In the genomic region with DNA sequence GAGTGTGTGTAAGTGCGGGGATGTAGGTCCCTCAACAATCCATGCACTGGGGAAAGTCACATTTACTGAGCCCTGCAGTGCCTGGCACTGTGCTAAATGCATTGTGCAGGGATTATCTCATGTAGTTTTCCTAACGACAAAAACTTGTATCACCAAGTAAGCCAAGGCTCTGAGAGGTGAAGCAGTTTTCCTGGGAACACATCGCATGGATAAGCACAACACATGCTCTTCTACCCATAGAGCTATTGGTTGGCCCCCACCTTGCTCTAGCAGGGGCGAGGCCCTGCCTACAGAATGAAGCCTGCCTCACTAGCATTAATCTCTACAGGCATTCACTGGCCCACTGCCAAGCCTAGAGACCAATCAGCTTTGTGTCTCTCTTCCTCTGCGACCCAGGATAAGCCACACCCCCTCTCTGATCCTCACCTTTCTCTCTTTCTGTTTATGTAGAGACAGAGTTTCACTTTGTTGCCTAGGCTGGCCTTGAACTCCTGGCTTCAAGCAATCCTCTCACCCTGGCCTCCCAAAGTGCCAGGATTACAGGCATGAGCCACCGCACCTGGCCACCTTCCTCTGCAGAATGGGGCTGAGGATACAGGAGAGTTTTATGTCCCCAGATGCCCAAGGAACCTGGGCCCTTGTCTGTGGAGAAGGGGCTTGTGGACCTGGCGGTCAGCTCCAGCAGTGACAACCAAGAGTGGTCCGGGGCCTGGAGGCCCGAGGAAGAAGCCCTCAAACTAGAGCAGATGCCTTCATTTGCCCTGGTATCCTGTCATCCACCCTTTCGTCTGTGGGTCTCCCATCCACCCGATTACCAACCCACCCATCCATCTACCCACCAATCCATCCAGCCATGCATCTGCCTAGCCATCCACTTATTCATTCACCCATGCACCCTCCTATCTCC, we compare ENCODE assay signal across 9 cellular contexts. TPM values are rescaled to one million over a fixed set of nuclear protein-coding genes. Genes with fewer than 3 reads are reported as not detected.
DNase-seq lines count a peak whose midpoint lies in the region; ATAC-seq, FAIRE-seq and TF ChIP-seq lines count a peak whose summit lies in the region.
"Had no signal": no experiment of that assay in that cellular context is flagged by ENCODE, and none has a peak within 500 bp of the region (broad histone marks: within the 10 kb centered on the region; RNA-seq: fewer than 3 reads in every experiment).

No MANE protein-coding gene starts in this region.

- no peaks in the 10 kb centered on the region for H3K4me1 Mint-ChIP-seq in endodermal cell

- no peaks in the 10 kb centered on the region for H3K9me3 Mint-ChIP-seq in endodermal cell

- intact Hi-C loops in sigmoid colon (cut with DNase I) = no loop called here

- TF ChIP-seq POLR2A in sigmoid colon (IDR thresholded peaks at IDR 0.05) = no peak

- no peak overlapping the region for H3K4me3 Mint-ChIP-seq in endodermal cell

- H3K36me3 ChIP-seq in HAP-1 (replicated peaks) (no peaks in the 10 kb centered on the region), endodermal cell (ENCODE audit: control insufficient read depth, insufficient read depth, low read length) (no peaks in the 10 kb centered on the region), sigmoid colon (no peaks in the 10 kb centered on the region)

- no peaks in the 10 kb centered on the region for H3K36me3 Mint-ChIP-seq in endodermal cell (ENCODE audit: low read depth)

- H3K27ac ChIP-seq in endodermal cell (ENCODE audit: low read depth, low read length) (no peak overlapping the region), sigmoid colon (peak overlapping the region; percentile 84 to 96 (median 90))

- H3K27ac Mint-ChIP-seq in endodermal cell = no peak overlapping the region

- no peaks in the 10 kb centered on the region for H3K9me3 ChIP-seq in HAP-1
- no peaks in the 10 kb centered on the region for H3K9me3 ChIP-seq in endodermal cell (ENCODE audit: control insufficient read depth, low read length)
- no peaks in the 10 kb centered on the region for H3K9me3 ChIP-seq in sigmoid colon

- no peak overlapping the region for H3K4me3 ChIP-seq in HAP-1
- H3K4me3 ChIP-seq in endodermal cell (ENCODE audit: low read length) = no peak overlapping the region
- H3K4me3 ChIP-seq in sigmoid colon = no peak overlapping the region

- in situ Hi-C loops in HAP-1 (cut with MboI; ENCODE audit: low sequenced_read_pairs) = no loop called here

- peak; percentile 82 to 94 for DNase-seq in HAP-1 (ENCODE audit: low spot score in 2 of 2)
- peak; percentile 99 for DNase-seq in NCI-H82 (lab: John Stamatoyannopoulos, UW)
- peak; percentile 75 for DNase-seq in endodermal cell
- DNase-seq in sigmoid colon = no peak
- DNase-seq in RKO (ENCODE audit: low spot score) = no peak
- DNase-seq in cortex of kidney (lab: John Stamatoyannopoulos, UW) = no peak
- no peak for DNase-seq in HTR-8/SVneo (ENCODE audit: insufficient read length, low spot score)

- no peak for FAIRE-seq in HTR-8/SVneo (lab: Jason Lieb, UNC)
- FAIRE-seq: endometrium had no signal

- H3K4me1 ChIP-seq in HAP-1 = peaks cover 10% of the 10 kb centered on the region
- H3K4me1 ChIP-seq in endodermal cell (ENCODE audit: control insufficient read depth, insufficient read depth, low read length) = no peaks in the 10 kb centered on the region
- H3K4me1 ChIP-seq in sigmoid colon = peaks cover 0 to 54% (median 52%) of the 10 kb centered on the region in 4 donors

- no peak for TF ChIP-seq CTCF in endodermal cell (conservative IDR thresholded peaks at IDR 0.05)
- no peak for TF ChIP-seq CTCF in sigmoid colon (IDR thresholded peaks at IDR 0.05)

- 87 to 97% methylated on average over 7 to 11 of the region's 11 CpGs for WGBS in endodermal cell (ENCODE audit: insufficient coverage in 1 of 2, insufficient read length in 1 of 2), 2 experiments
- 56 to 76% methylated on average over 11 of the region's 11 CpGs for WGBS in sigmoid colon, 2 donors

- no peak for TF ChIP-seq EP300 in sigmoid colon (IDR thresholded peaks at IDR 0.05)

- H3K27me3 Mint-ChIP-seq in endodermal cell (ENCODE audit: insufficient read depth) = peaks cover 20% of the 10 kb centered on the region

- H3K27me3 ChIP-seq in HAP-1 (ENCODE audit: low read depth) (no peaks in the 10 kb centered on the region), endodermal cell (ENCODE audit: control insufficient read depth, insufficient read depth, low read length, poor library complexity, severe bottlenecking) (peaks cover 17% of the 10 kb centered on the region), sigmoid colon (no peaks in the 10 kb centered on the region)

- ATAC-seq in GM18868 (IDR thresholded peaks at IDR 0.05; ENCODE audit: unreplicated experiment) = no peak

- H3K9ac ChIP-seq in endodermal cell (ENCODE audit: extremely low read depth, low read length, poor library complexity, severe bottlenecking) = no peak overlapping the region

RNA-seq across cellular contexts. Expression of a gene that starts 12.8 kb away (rescaled TPM):
- not detected for total RNA-seq in endodermal cell
- not detected for polyA plus RNA-seq in endodermal cell (2013, experiment 1 of 2)
- polyA plus RNA-seq in endodermal cell (2013, experiment 2 of 2) = not detected
- not detected for total RNA-seq in sigmoid colon
- polyA plus RNA-seq in sigmoid colon = under 1 TPM in 2 of 3 donors, not detected in 1; 0.19 to 0.60 TPM

RNA-seq across cellular contexts. Expression of a gene that starts 19.4 kb away (rescaled TPM):
- total RNA-seq in endodermal cell (under 1 TPM in 1 of 2 donors, not detected in 1; 0.55 TPM), sigmoid colon (10 to 100 TPM; 10.9 to 31.2 (median 16.3) TPM)
- 0.53 TPM for polyA plus RNA-seq in endodermal cell (2013, experiment 1 of 2)
- polyA plus RNA-seq in endodermal cell (2013, experiment 2 of 2) = 0.46 TPM
- polyA plus RNA-seq in sigmoid colon = 1 to 10 TPM; 1.2 to 5.5 (median 1.8) TPM

RNA-seq across cellular contexts. Expression of a gene that starts 25.6 kb away (rescaled TPM):
- 10 to 100 TPM; 23.1 to 31.5 TPM for total RNA-seq in endodermal cell
- 11.4 TPM for polyA plus RNA-seq in endodermal cell (2013, experiment 1 of 2)
- 12.5 TPM for polyA plus RNA-seq in endodermal cell (2013, experiment 2 of 2)
- 1 to 10 TPM; 2.6 to 8.3 (median 4.7) TPM for total RNA-seq in sigmoid colon
- polyA plus RNA-seq in sigmoid colon = 1 to 10 TPM; 3.0 to 6.1 (median 5.1) TPM

RNA-seq across cellular contexts. Expression of a gene that starts 28.3 kb away (rescaled TPM):
- total RNA-seq in endodermal cell (10 to 100 TPM; 70.2 to 87.7 TPM), sigmoid colon (100 to 1,000 TPM in 1 of 4 donors, 10 to 100 TPM in 3; 71.7 to 121 (median 82.8) TPM)
- 99.2 TPM for polyA plus RNA-seq in endodermal cell (2013, experiment 1 of 2)
- polyA plus RNA-seq in endodermal cell (2013, experiment 2 of 2) = 88.5 TPM
- polyA plus RNA-seq in sigmoid colon = 100 to 1,000 TPM; 193 to 219 (median 214) TPM

RNA-seq across cellular contexts. Expression of a gene that starts 29.4 kb away (rescaled TPM):
- total RNA-seq in endodermal cell (10 to 100 TPM; 28.7 to 36.8 TPM), sigmoid colon (10 to 100 TPM; 21.8 to 25.5 (median 23.0) TPM)
- 24.1 TPM for polyA plus RNA-seq in endodermal cell (2013, experiment 1 of 2)
- 20.5 TPM for polyA plus RNA-seq in endodermal cell (2013, experiment 2 of 2)
- 100 to 1,000 TPM in 1 of 3 donors, 10 to 100 TPM in 2; 53.4 to 163 (median 67.9) TPM for polyA plus RNA-seq in sigmoid colon

Comparison
In these comparisons a context has a peak if more than half of its experiments do, and no peak if none do; other contexts are left out.
1. DNase-seq: peak in HAP-1 (2 of 2), NCI-H82 (single experiment) and endodermal cell (single experiment); none in sigmoid colon (single experiment), RKO (single experiment), cortex of kidney (single experiment) and HTR-8/SVneo (single experiment).
2. RNA of a gene that starts 19.4 kb away (total RNA-seq): 10.9 to 31.2 TPM in sigmoid colon; 0.55 TPM in endodermal cell; every median in the first group is over 4 times any median in the second.